ENCODE assay signal across 1 cellular context in the genomic region with DNA sequence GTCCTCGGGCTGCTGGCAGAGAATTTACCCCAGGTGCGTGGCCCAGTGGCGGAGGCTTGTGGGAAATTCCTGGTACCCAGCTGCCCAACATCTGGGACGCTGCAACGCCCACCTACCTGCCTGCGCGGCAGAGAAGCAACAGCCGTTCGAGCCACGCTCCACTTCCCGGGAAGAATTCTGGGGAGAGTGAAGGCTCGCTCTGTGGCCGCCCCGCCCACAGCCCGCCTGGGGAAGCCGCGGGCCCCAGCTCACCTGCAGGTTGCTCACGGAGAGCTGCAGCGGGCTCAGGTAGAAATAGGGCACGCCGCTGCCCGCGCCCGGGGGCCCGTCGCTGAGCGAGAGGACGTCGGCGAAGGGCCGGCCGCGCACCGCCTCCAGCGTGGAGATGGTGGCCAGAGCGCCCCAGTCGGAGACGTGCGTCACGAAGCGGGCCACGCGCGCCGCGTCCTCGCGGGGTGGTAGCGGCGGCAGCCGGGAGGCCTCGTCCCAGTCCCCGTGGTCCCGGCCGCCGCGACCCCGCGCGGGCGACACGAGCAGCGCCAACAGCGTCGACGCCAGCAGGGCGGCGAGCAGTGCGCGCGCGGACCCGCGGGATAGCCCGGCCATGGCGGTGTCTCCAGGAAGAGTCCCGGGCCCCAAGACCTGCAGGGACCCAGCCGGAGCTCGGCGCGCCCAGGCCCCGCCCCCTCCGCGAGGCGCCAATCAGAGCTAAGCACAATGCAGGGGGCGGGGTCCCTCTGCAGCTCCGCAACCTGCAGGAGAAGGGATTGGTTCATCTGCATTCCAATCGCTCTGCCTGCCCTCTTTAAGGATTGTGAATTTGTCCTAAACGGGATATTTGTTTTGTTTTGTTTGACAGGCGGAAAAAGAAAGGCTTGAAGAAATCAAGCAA.
TF ChIP-seq lines count a peak whose summit lies in the region.

CREG1 (minus strand) TSS at position 627 of the 892 bp plus-strand sequence.

TF ChIP-seq in HepG2, 621 proteins besides CTCF, POLR2A, EP300 and RAD21 (continued from another document and continues in another):
- TF ChIP-seq, protein P1, sequence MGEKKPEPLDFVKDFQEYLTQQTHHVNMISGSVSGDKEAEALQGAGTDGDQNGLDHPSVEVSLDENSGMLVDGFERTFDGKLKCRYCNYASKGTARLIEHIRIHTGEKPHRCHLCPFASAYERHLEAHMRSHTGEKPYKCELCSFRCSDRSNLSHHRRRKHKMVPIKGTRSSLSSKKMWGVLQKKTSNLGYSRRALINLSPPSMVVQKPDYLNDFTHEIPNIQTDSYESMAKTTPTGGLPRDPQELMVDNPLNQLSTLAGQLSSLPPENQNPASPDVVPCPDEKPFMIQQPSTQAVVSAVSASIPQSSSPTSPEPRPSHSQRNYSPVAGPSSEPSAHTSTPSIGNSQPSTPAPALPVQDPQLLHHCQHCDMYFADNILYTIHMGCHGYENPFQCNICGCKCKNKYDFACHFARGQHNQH (CRISPR knock-in tag; IDR thresholded peaks at IDR 0.05): no peak
- TF ChIP-seq NFKB2 (CRISPR knock-in tag; IDR thresholded peaks at IDR 0.05; ENCODE audit: borderline replicate concordance) (peak; percentile 67; the same call in 1 of the 2 replicates), CEBPG (CRISPR knock-in tag; IDR thresholded peaks at IDR 0.05) (peak; percentile 17; the same call in 1 of the 2 replicates), ZNF296 (CRISPR knock-in tag; conservative IDR thresholded peaks at IDR 0.05) (no peak), SALL1 (CRISPR knock-in tag; IDR thresholded peaks at IDR 0.05) (peak; percentile 64), ZNF775 (CRISPR knock-in tag; IDR thresholded peaks at IDR 0.05; ENCODE audit: borderline replicate concordance) (no peak), HHEX (CRISPR knock-in tag; IDR thresholded peaks at IDR 0.05) (no peak), ZNF232 (CRISPR knock-in tag; IDR thresholded peaks at IDR 0.05; ENCODE audit: borderline replicate concordance) (peak; percentile 77; the same call in 1 of the 2 replicates), ZNF556 (CRISPR knock-in tag; IDR thresholded peaks at IDR 0.05; ENCODE audit: borderline replicate concordance) (peak; percentile 72; the same call in 1 of the 2 replicates), ZC3H13 (CRISPR knock-in tag; IDR thresholded peaks at IDR 0.05) (no peak), DRAP1 (CRISPR knock-in tag; IDR thresholded peaks at IDR 0.05) (peak; percentile 78), GATAD2A (CRISPR knock-in tag; IDR thresholded peaks at IDR 0.05) (no peak), KDM5A (IDR thresholded peaks at IDR 0.05; ENCODE audit: borderline replicate concordance, low read length) (no peak), LBX2 (CRISPR knock-in tag; IDR thresholded peaks at IDR 0.05; ENCODE audit: borderline replicate concordance) (no peak), ZMYM2 (CRISPR knock-in tag; IDR thresholded peaks at IDR 0.05) (no peak), ZNF333 (CRISPR knock-in tag; IDR thresholded peaks at IDR 0.05; ENCODE audit: borderline replicate concordance) (no peak), ZNF713 (CRISPR knock-in tag; IDR thresholded peaks at IDR 0.05) (no peak), SRSF1 (optimal IDR thresholded peaks at IDR 0.05; ENCODE audit: low read depth, low read length) (no peak), KLF13 (CRISPR knock-in tag; IDR thresholded peaks at IDR 0.05) (no peak), ZNF136 (CRISPR knock-in tag; IDR thresholded peaks at IDR 0.05; ENCODE audit: low read depth) (no peak), POGZ (CRISPR knock-in tag; IDR thresholded peaks at IDR 0.05) (no peak), PRDM10 (CRISPR knock-in tag; IDR thresholded peaks at IDR 0.05; ENCODE audit: low read depth) (no peak), PRPF4 (IDR thresholded peaks at IDR 0.05; ENCODE audit: low read depth, low read length, poor library complexity, severe bottlenecking) (no peak), ZNF253 (CRISPR knock-in tag; IDR thresholded peaks at IDR 0.05; ENCODE audit: borderline replicate concordance) (peak; percentile 33; the same call in 1 of the 2 replicates), NAIF1 (CRISPR knock-in tag; IDR thresholded peaks at IDR 0.05; ENCODE audit: borderline replicate concordance) (no peak), GTF3A (CRISPR knock-in tag; conservative IDR thresholded peaks at IDR 0.05) (no peak), ZBTB7B (CRISPR knock-in tag; IDR thresholded peaks at IDR 0.05) (no peak), KAT2B (IDR thresholded peaks at IDR 0.05; ENCODE audit: borderline replicate concordance, low read depth, low read length) (no peak), ZNF20 (CRISPR knock-in tag; IDR thresholded peaks at IDR 0.05) (no peak), EHMT2 (IDR thresholded peaks at IDR 0.05; ENCODE audit: borderline replicate concordance, low read depth, low read length) (no peak), GPN1 (CRISPR knock-in tag; IDR thresholded peaks at IDR 0.05; ENCODE audit: borderline replicate concordance) (no peak), ZNF605 (CRISPR knock-in tag; IDR thresholded peaks at IDR 0.05) (0 out of 2 replicates have a peak, but pooled peaks have one; percentile 42), KLF9 (CRISPR knock-in tag; IDR thresholded peaks at IDR 0.05; ENCODE audit: low read depth) (no peak), BHLHE40 (IDR thresholded peaks at IDR 0.05; ENCODE audit: low read length) (no peak), ZNF784 (CRISPR knock-in tag; IDR thresholded peaks at IDR 0.05; ENCODE audit: borderline replicate concordance) (0 out of 2 replicates have a peak, but pooled peaks have one; percentile 36), ZNF263 (CRISPR knock-in tag; IDR thresholded peaks at IDR 0.05) (peak; percentile 56; the same call in 1 of the 2 replicates), E2F5 (CRISPR knock-in tag; conservative IDR thresholded peaks at IDR 0.05) (no peak), FOXP1 (IDR thresholded peaks at IDR 0.05) (no peak), FOXP1 (CRISPR knock-in tag; IDR thresholded peaks at IDR 0.05) (no peak), HCFC1 (IDR thresholded peaks at IDR 0.05; ENCODE audit: low read depth, low read length) (no peak), KLF6 (CRISPR knock-in tag; IDR thresholded peaks at IDR 0.05) (no peak), HOXA7 (CRISPR knock-in tag; IDR thresholded peaks at IDR 0.05) (no peak), CBX5 (CRISPR knock-in tag; IDR thresholded peaks at IDR 0.05; ENCODE audit: borderline replicate concordance) (no peak), ZNF629 (CRISPR knock-in tag; conservative IDR thresholded peaks at IDR 0.05) (0 out of 2 replicates have a peak, but pooled peaks have one; percentile 23), NKX3-1 (CRISPR knock-in tag; IDR thresholded peaks at IDR 0.05) (peak; percentile 63; the same call in 1 of the 2 replicates), PHF20 (CRISPR knock-in tag; IDR thresholded peaks at IDR 0.05) (no peak; the same call in 1 of the 2 replicates), KLF12 (CRISPR knock-in tag; IDR thresholded peaks at IDR 0.05; ENCODE audit: borderline replicate concordance) (peak; percentile 83; the same call in 1 of the 2 replicates), ZNF652 (CRISPR knock-in tag; IDR thresholded peaks at IDR 0.05; ENCODE audit: borderline replicate concordance, low read depth) (no peak), MAFG (CRISPR knock-in tag; IDR thresholded peaks at IDR 0.05) (no peak), PAWR (CRISPR knock-in tag; IDR thresholded peaks at IDR 0.05; ENCODE audit: borderline replicate concordance) (no peak), KDM5B (CRISPR knock-in tag; IDR thresholded peaks at IDR 0.05; ENCODE audit: borderline replicate concordance) (peak; percentile 55; the same call in 1 of the 2 replicates), HOXA9 (CRISPR knock-in tag; IDR thresholded peaks at IDR 0.05; ENCODE audit: borderline replicate concordance) (no peak), ZNF746 (CRISPR knock-in tag; IDR thresholded peaks at IDR 0.05) (no peak), ZNF703 (CRISPR knock-in tag; IDR thresholded peaks at IDR 0.05; ENCODE audit: borderline replicate concordance) (0 out of 2 replicates have a peak, but pooled peaks have one; percentile 21), MBD4 (IDR thresholded peaks at IDR 0.05; ENCODE audit: borderline replicate concordance, low read length) (no peak), FLYWCH1 (CRISPR knock-in tag; IDR thresholded peaks at IDR 0.05) (peak; percentile 46; the same call in 1 of the 2 replicates), ZNF879 (CRISPR knock-in tag; IDR thresholded peaks at IDR 0.05) (no peak), SRSF4 (IDR thresholded peaks at IDR 0.05; ENCODE audit: low read depth, low read length, poor library complexity, severe bottlenecking) (no peak), TP53 (CRISPR knock-in tag; conservative IDR thresholded peaks at IDR 0.05) (no peak), HMG20B (CRISPR knock-in tag; conservative IDR thresholded peaks at IDR 0.05) (no peak), HMG20A (CRISPR knock-in tag; IDR thresholded peaks at IDR 0.05; ENCODE audit: borderline replicate concordance) (no peak), SAFB2 (CRISPR knock-in tag; IDR thresholded peaks at IDR 0.05; ENCODE audit: borderline replicate concordance, low read depth) (peak; percentile 66; the same call in 1 of the 2 replicates), STAT5B (CRISPR knock-in tag; IDR thresholded peaks at IDR 0.05) (no peak), ZNF44 (CRISPR knock-in tag; IDR thresholded peaks at IDR 0.05) (no peak), AHR (CRISPR knock-in tag; IDR thresholded peaks at IDR 0.05) (no peak), BORCS8-MEF2B (CRISPR knock-in tag; IDR thresholded peaks at IDR 0.05) (no peak; the same call in 1 of the 2 replicates)
- TF ChIP-seq, protein P2, sequence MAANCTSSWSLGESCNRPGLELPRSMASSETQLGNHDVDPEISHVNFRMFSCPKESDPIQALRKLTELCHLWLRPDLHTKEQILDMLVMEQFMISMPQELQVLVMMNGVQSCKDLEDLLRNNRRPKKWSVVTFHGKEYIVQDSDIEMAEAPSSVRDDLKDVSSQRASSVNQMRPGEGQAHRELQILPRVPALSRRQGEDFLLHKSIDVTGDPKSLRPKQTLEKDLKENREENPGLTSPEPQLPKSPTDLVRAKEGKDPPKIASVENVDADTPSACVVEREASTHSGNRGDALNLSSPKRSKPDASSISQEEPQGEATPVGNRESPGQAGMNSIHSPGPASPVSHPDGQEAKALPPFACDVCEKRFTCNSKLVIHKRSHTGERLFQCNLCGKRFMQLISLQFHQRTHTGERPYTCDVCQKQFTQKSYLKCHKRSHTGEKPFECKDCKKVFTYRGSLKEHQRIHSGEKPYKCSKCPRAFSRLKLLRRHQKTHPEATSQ (CRISPR knock-in tag; IDR thresholded peaks at IDR 0.05; ENCODE audit: borderline replicate concordance): no peak
- TF ChIP-seq, protein P3, sequence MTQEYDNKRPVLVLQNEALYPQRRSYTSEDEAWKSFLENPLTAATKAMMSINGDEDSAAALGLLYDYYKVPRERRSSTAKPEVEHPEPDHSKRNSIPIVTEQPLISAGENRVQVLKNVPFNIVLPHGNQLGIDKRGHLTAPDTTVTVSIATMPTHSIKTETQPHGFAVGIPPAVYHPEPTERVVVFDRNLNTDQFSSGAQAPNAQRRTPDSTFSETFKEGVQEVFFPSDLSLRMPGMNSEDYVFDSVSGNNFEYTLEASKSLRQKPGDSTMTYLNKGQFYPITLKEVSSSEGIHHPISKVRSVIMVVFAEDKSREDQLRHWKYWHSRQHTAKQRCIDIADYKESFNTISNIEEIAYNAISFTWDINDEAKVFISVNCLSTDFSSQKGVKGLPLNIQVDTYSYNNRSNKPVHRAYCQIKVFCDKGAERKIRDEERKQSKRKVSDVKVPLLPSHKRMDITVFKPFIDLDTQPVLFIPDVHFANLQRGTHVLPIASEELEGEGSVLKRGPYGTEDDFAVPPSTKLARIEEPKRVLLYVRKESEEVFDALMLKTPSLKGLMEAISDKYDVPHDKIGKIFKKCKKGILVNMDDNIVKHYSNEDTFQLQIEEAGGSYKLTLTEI (CRISPR knock-in tag; conservative IDR thresholded peaks at IDR 0.05): no peak
